ENCODE assay signal across 19 cellular contexts in the genomic region with DNA sequence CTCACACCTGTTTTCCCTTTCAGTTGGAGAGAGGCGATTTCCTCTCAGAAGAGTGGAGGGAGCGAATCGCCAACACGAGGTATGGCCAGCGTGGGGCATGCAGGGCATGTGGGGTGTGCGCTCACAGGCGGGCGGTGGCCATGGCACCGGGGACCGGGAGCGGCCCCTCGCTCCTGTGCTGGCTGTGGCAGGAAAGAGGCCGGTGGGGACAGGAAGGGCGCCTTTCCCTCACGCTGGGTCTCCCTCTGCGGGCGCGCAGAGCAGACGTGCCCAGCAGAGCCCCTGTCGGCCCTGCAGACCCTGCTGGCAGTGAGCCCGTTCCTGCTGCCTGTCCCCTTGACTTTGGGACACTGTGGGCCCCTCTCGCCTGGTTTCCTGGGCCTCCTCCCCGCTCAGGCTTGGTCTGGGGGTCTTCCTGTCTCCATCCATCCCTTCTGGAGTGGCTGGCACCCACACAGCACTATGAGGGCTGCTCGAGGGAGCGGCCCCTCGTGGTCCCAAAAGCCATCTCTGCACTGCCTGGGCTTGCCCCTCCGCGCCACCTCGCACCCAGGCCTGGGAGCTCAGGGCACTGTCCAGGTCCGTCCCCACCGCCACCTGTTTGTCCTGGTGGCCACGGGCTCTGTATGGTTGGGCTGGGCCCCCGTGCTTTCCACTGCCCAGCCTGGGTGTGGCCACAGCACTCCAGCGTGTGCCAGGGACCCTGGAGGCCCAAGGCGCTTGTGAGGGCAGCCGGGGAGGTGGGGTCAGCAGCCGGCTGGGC. TPM values are rescaled to one million over a fixed set of nuclear protein-coding genes. Genes with fewer than 3 reads are reported as not detected.
DNase-seq lines count a peak whose midpoint lies in the region; ATAC-seq, FAIRE-seq and TF ChIP-seq lines count a peak whose summit lies in the region.
"Had no signal": no experiment of that assay in that cellular context is flagged by ENCODE, and none has a peak within 500 bp of the region (broad histone marks: within the 10 kb centered on the region; RNA-seq: fewer than 3 reads in every experiment).

No MANE protein-coding gene starts in this region.

- no peak overlapping the region for H3K27ac Mint-ChIP-seq in activated T-cell treated with anti-CD3 and anti-CD28 coated beads, Interleukin-2, amount 50 U/mL, for 24 hours
- H3K27ac Mint-ChIP-seq: HFFc6 had no signal

- H4K20me1 ChIP-seq in K562 (replicated peaks; ENCODE audit: control insufficient read depth, insufficient read depth, low read length): peaks cover 14% of the 10 kb centered on the region

- 96% methylated on average over 27 of the region's 37 CpGs for WGBS in K562 (ENCODE audit: insufficient coverage, low coverage, missing lambda C conversion rate)
- WGBS in mesodermal cell (ENCODE audit: insufficient coverage in 2 of 2), 2 experiments: 98 to 99% methylated on average over 35 to 37 of the region's 37 CpGs

- H3K9me3 ChIP-seq in cardiac muscle cell (ENCODE audit: low read depth): no peaks in the 10 kb centered on the region
- no peaks in the 10 kb centered on the region for H3K9me3 ChIP-seq in K562 (replicated peaks; ENCODE audit: control insufficient read depth, insufficient read depth, low read depth, low read length)
- peaks cover 8% of the 10 kb centered on the region for H3K9me3 ChIP-seq in mesodermal cell (ENCODE audit: control insufficient read depth, low read length)
- H3K9me3 ChIP-seq: BLaER1 treated with 17β-estradiol and CSF1 and Interleukin-3, amounts not matched to agents 10 nM and 100 nM; HAP-1 had no signal

- POLR2A ChIA-PET in K562 (lab: Yijun Ruan, JAX): interaction anchor here (0.6 to 1.2 kb wide), 2 partner anchors 116 to 395 kb away, joined by 3 read pairs; no protein-coding TSS in a partner anchor

- ATAC-seq in K562 (no peak), HG03469 (IDR thresholded peaks at IDR 0.05; ENCODE audit: unreplicated experiment) (no peak)

- no peak for TF ChIP-seq POLR2A in K562 (conservative IDR thresholded peaks at IDR 0.05)

- H3K27me3 Mint-ChIP-seq in activated T-cell treated with anti-CD3 and anti-CD28 coated beads, Interleukin-2, amount 50 U/mL, for 24 hours: no peaks in the 10 kb centered on the region
- H3K27me3 Mint-ChIP-seq: CD4-positive, CD25-positive, alpha-beta regulatory T cell had no signal

- no peak for DNase-seq in cardiac muscle cell (ENCODE audit: low read depth in 1 of 2, low spot score in 1 of 2)
- no peak for DNase-seq in cardiac septum (ENCODE audit: low spot score)
- no peak for DNase-seq in K562 (ENCODE audit: extremely low read depth in 1 of 4, low spot score in 3 of 4)
- DNase-seq in NCI-H1436 (lab: John Stamatoyannopoulos, UW): no peak
- DNase-seq in activated T-cell treated with anti-CD3 and anti-CD28 coated beads, Interleukin-2, amount 50 U/mL, for 24 hours: no peak
- DNase-seq: AML-193; Calu3; CD4-positive, CD25-positive, alpha-beta regulatory T cell; DMS 273 treated with DMSO at 0.1 percent for 48 hours; GM23248; HFFc6; IMR-90; KG1 had no signal

- no peak overlapping the region for H3K4me3 ChIP-seq in cardiac muscle cell
- H3K4me3 ChIP-seq in K562: no peak overlapping the region
- H3K4me3 ChIP-seq in mesodermal cell (ENCODE audit: extremely low read depth, insufficient read depth, low read length, poor library complexity, severe bottlenecking): no peak overlapping the region
- H3K4me3 ChIP-seq: BLaER1 treated with 17β-estradiol and CSF1 and Interleukin-3, amounts not matched to agents 10 nM and 100 nM; GM23248; HAP-1 had no signal

- H3K36me3 ChIP-seq in cardiac muscle cell (peaks cover 3% of the 10 kb centered on the region), K562 (ENCODE audit: control insufficient read depth, insufficient read depth, low read length) (peaks cover 85% of the 10 kb centered on the region; the same call in 2 of the 3 replicates), mesodermal cell (ENCODE audit: control insufficient read depth, insufficient read depth, low read length) (peaks cover 73% of the 10 kb centered on the region)

- H3K4me1 ChIP-seq in cardiac muscle cell (ENCODE audit: low read depth): peaks cover 6% of the 10 kb centered on the region
- H3K4me1 ChIP-seq in K562 (replicated peaks in 1 of 2; ENCODE audit: control insufficient read depth in 2 of 2, insufficient read depth in 2 of 2, low read length in 2 of 2): peaks cover 0 to 60% of the 10 kb centered on the region in 2 experiments; a peak in 3 of 5 replicates
- no peaks in the 10 kb centered on the region for H3K4me1 ChIP-seq in mesodermal cell (ENCODE audit: control insufficient read depth, insufficient read depth, low read length, poor library complexity, severe bottlenecking)
- H3K4me1 ChIP-seq: HAP-1 had no signal

- no peak for TF ChIP-seq CTCF in cardiac muscle cell (IDR thresholded peaks at IDR 0.05; ENCODE audit: low read depth, low read length)
- TF ChIP-seq CTCF in K562 (IDR thresholded peaks at IDR 0.05 in 2 of 3, conservative IDR thresholded peaks at IDR 0.05 in 1 of 3; ENCODE audit: insufficient read depth in 2 of 3, low read depth in 1 of 3, low read length in 3 of 3): no peak

- H3K27me3 ChIP-seq in cardiac muscle cell: no peaks in the 10 kb centered on the region
- H3K27me3 ChIP-seq in K562 (ENCODE audit: control insufficient read depth in 2 of 2, insufficient read depth in 2 of 2, low read length in 2 of 2): no peaks in the 10 kb centered on the region
- H3K27me3 ChIP-seq: BLaER1 treated with 17β-estradiol and CSF1 and Interleukin-3, amounts not matched to agents 10 nM and 100 nM had no signal

- H3K27ac ChIP-seq in cardiac muscle cell (peak overlapping the region; percentile 38), K562 (ENCODE audit: extremely low read depth, low read depth, low read length) (no peak overlapping the region), mesodermal cell (ENCODE audit: low read depth, low read length, severe bottlenecking) (peak overlapping the region; percentile 89)
- H3K27ac ChIP-seq: 22Rv1, GM23248 had no signal

- H3K4me1 Mint-ChIP-seq in activated T-cell treated with anti-CD3 and anti-CD28 coated beads, Interleukin-2, amount 50 U/mL, for 24 hours (ENCODE audit: low read depth): peaks cover 3% of the 10 kb centered on the region

- H3K4me2 ChIP-seq in K562 (ENCODE audit: insufficient read depth, low read length): no peak overlapping the region

- FAIRE-seq in K562 (lab: Jason Lieb, UNC): no peak
- FAIRE-seq: GM18507 had no signal

- H3K9ac ChIP-seq in K562 (ENCODE audit: insufficient read depth in 1 of 2, low read depth in 2 of 2, low read length in 2 of 2): no peak overlapping the region
- H3K9ac ChIP-seq: GM23248 had no signal

- no peak for TF ChIP-seq RAD21 in K562 (CRISPR knock-in tag; conservative IDR thresholded peaks at IDR 0.05 in 1 of 2, IDR thresholded peaks at IDR 0.05 in 1 of 2)

- in situ Hi-C loops in K562 (cut with MboI): no loop called here

- peaks cover 23% of the 10 kb centered on the region for H3K79me2 ChIP-seq in K562 (ENCODE audit: control insufficient read depth, insufficient read depth, low read length)

- CTCF ChIA-PET in K562 (lab: Yijun Ruan, JAX; ENCODE audit: low intra/inter-chr PET ratio): no interaction called here

- H2AFZ ChIP-seq in K562 (ENCODE audit: low read depth, low read length): no peak overlapping the region
- H2AFZ ChIP-seq: GM23248 had no signal

- BruUV-seq in K562 (replicated peaks; lab: Mats Ljungman, UMichigan): no TSS peak

- H3K9me1 ChIP-seq in K562 (ENCODE audit: control insufficient read depth, insufficient read depth, low read length): peaks cover 3% of the 10 kb centered on the region

- TF ChIP-seq EP300 in K562 (IDR thresholded peaks at IDR 0.05; ENCODE audit: low read length): no peak

- intact Hi-C loops in cardiac septum (cut with DNase I): no loop called here
- intact Hi-C loops in K562 (cut with micrococcal nuclease): no loop called here

- H3K4me3 Mint-ChIP-seq in activated T-cell treated with anti-CD3 and anti-CD28 coated beads, Interleukin-2, amount 50 U/mL, for 24 hours: no peak overlapping the region
- H3K4me3 Mint-ChIP-seq: CD4-positive, CD25-positive, alpha-beta regulatory T cell; HFFc6 had no signal

- no peaks in the 10 kb centered on the region for H3K9me3 Mint-ChIP-seq in activated T-cell treated with anti-CD3 and anti-CD28 coated beads, Interleukin-2, amount 50 U/mL, for 24 hours
- H3K9me3 Mint-ChIP-seq: CD4-positive, CD25-positive, alpha-beta regulatory T cell; HFFc6 had no signal

- H3K36me3 Mint-ChIP-seq in activated T-cell treated with anti-CD3 and anti-CD28 coated beads, Interleukin-2, amount 50 U/mL, for 24 hours (ENCODE audit: low read depth): peaks cover 74% of the 10 kb centered on the region

RNA-seq across cellular contexts. Expression of a gene that starts 36.1 kb away (rescaled TPM):
- total RNA-seq in cardiac muscle cell (255 and 361 TPM in 2 replicates), cardiac septum (51.2 TPM), K562 (2014; rRNA removed) (176 and 229 TPM in 2 replicates), K562 (2014; rRNA removed; fragmentation: Illumina TruSeq; extraction: Trizol) (55.6 and 55.7 TPM in 2 replicates), K562 (2015; rRNA removed; fragmentation: Illumina TruSeq; extraction: Trizol) (63.9 and 65.6 TPM in 2 replicates), K562 (2021) (127 and 140 TPM in 2 replicates)
- polyA plus RNA-seq in cardiac muscle cell (297 and 342 TPM in 2 replicates), K562 (2011; rRNA removed) (65.9 and 80.2 TPM in 2 replicates), K562 (2014; fragmentation: Illumina TruSeq; extraction: Trizol) (45.9 and 72.0 TPM in 2 replicates), K562 (2014; fragmentation: Nextera tagmentation; extraction: Ambion mirVana) (1 to 10 TPM; 1.5 to 6.8 TPM), K562 (2014; rRNA removed) (188 and 193 TPM in 2 replicates)
- 32.2 and 114 TPM in 2 replicates for total RNA-seq in K562 (2011; cell fraction: chromatin; rRNA removed; ENCODE audit: low replicate concordance)
- 171 and 174 TPM in 2 replicates for total RNA-seq in K562 (2011; cell fraction: nucleolus; rRNA removed)
- 85.7 and 89.1 TPM in 2 replicates for total RNA-seq in K562 (2011; cell fraction: nucleoplasm; rRNA removed)
- polyA plus RNA-seq in K562 (2011; cell fraction: cytosol; rRNA removed): 131 and 202 TPM in 2 replicates
- 161 and 204 TPM in 2 replicates for polyA plus RNA-seq in K562 (2011; cell fraction: nucleus; rRNA removed)
- 127 and 153 TPM in 2 replicates for polyA plus RNA-seq in K562 (2012)
- polyA minus RNA-seq in K562 (2011; rRNA and poly(A)+ RNA removed): 12.0 and 14.7 TPM in 2 replicates
- 24.0 and 24.1 TPM in 2 replicates for polyA minus RNA-seq in K562 (2011; cell fraction: cytosol; rRNA and poly(A)+ RNA removed)
- polyA minus RNA-seq in K562 (2011; cell fraction: nucleus; rRNA and poly(A)+ RNA removed): 31.9 and 32.4 TPM in 2 replicates
- 74.4 TPM for polyA plus RNA-seq in mesodermal cell (2013, experiment 1 of 2)
- 68.4 TPM for polyA plus RNA-seq in mesodermal cell (2013, experiment 2 of 2)

RNA-seq across cellular contexts. Expression of a gene that starts 36.3 kb away (rescaled TPM):
- 25.3 and 53.8 TPM in 2 replicates for total RNA-seq in cardiac muscle cell
- 15.6 and 19.1 TPM in 2 replicates for polyA plus RNA-seq in cardiac muscle cell
- 15.2 TPM for total RNA-seq in cardiac septum
- total RNA-seq in K562 (2011; cell fraction: chromatin; rRNA removed; ENCODE audit: low replicate concordance): 129 and 244 TPM in 2 replicates
- 98.9 and 104 TPM in 2 replicates for total RNA-seq in K562 (2011; cell fraction: nucleolus; rRNA removed)
- 68.3 and 74.5 TPM in 2 replicates for total RNA-seq in K562 (2011; cell fraction: nucleoplasm; rRNA removed)
- 12.7 and 18.7 TPM in 2 replicates for total RNA-seq in K562 (2014; rRNA removed)
- 10.0 and 10.5 TPM in 2 replicates for total RNA-seq in K562 (2014; rRNA removed; fragmentation: Illumina TruSeq; extraction: Trizol)
- 7.0 and 8.4 TPM in 2 replicates for total RNA-seq in K562 (2015; rRNA removed; fragmentation: Illumina TruSeq; extraction: Trizol)
- total RNA-seq in K562 (2021): 66.2 and 66.5 TPM in 2 replicates
- 5.7 and 8.6 TPM in 2 replicates for polyA plus RNA-seq in K562 (2011; rRNA removed)
- polyA plus RNA-seq in K562 (2011; cell fraction: cytosol; rRNA removed): 4.8 and 11.5 TPM in 2 replicates
- polyA plus RNA-seq in K562 (2011; cell fraction: nucleus; rRNA removed): 35.2 and 71.1 TPM in 2 replicates
- polyA plus RNA-seq in K562 (2012): 25.0 and 27.8 TPM in 2 replicates
- 15.1 and 16.2 TPM in 2 replicates for polyA plus RNA-seq in K562 (2014; fragmentation: Illumina TruSeq; extraction: Trizol)
- polyA plus RNA-seq in K562 (2014; fragmentation: Nextera tagmentation; extraction: Ambion mirVana): under 1 TPM; 0.32 to 0.51 TPM
- 21.2 and 24.8 TPM in 2 replicates for polyA plus RNA-seq in K562 (2014; rRNA removed)
- 14.5 and 24.1 TPM in 2 replicates for polyA minus RNA-seq in K562 (2011; rRNA and poly(A)+ RNA removed)
- 23.7 and 36.0 TPM in 2 replicates for polyA minus RNA-seq in K562 (2011; cell fraction: cytosol; rRNA and poly(A)+ RNA removed)
- polyA minus RNA-seq in K562 (2011; cell fraction: nucleus; rRNA and poly(A)+ RNA removed): 17.9 and 27.9 TPM in 2 replicates
- polyA plus RNA-seq in mesodermal cell (2013, experiment 1 of 2): 29.1 TPM
- polyA plus RNA-seq in mesodermal cell (2013, experiment 2 of 2): 23.9 TPM

RNA-seq across cellular contexts. Expression of a gene that starts 36.6 kb away (rescaled TPM):
- total RNA-seq in cardiac muscle cell (60.6 and 66.9 TPM in 2 replicates), cardiac septum (34.1 TPM), K562 (2014; rRNA removed) (50.3 and 111 TPM in 2 replicates), K562 (2014; rRNA removed; fragmentation: Illumina TruSeq; extraction: Trizol) (4.5 and 5.8 TPM in 2 replicates), K562 (2015; rRNA removed; fragmentation: Illumina TruSeq; extraction: Trizol) (22.8 and 30.6 TPM in 2 replicates), K562 (2021) (181 and 194 TPM in 2 replicates)
- polyA plus RNA-seq in cardiac muscle cell (110 and 111 TPM in 2 replicates), K562 (2011; rRNA removed) (7.9 and 21.0 TPM in 2 replicates), K562 (2014; fragmentation: Illumina TruSeq; extraction: Trizol) (44.6 and 119 TPM in 2 replicates), K562 (2014; fragmentation: Nextera tagmentation; extraction: Ambion mirVana) (under 1 TPM; 0.17 to 0.35 TPM), K562 (2014; rRNA removed) (45.9 and 46.7 TPM in 2 replicates)
- 112 and 366 TPM in 2 replicates for total RNA-seq in K562 (2011; cell fraction: chromatin; rRNA removed; ENCODE audit: low replicate concordance)
- total RNA-seq in K562 (2011; cell fraction: nucleolus; rRNA removed): 303 and 373 TPM in 2 replicates
- total RNA-seq in K562 (2011; cell fraction: nucleoplasm; rRNA removed): 182 TPM in 2 replicates
- 11.3 and 12.6 TPM in 2 replicates for polyA plus RNA-seq in K562 (2011; cell fraction: cytosol; rRNA removed)
- 164 and 237 TPM in 2 replicates for polyA plus RNA-seq in K562 (2011; cell fraction: nucleus; rRNA removed)
- polyA plus RNA-seq in K562 (2012): 142 and 173 TPM in 2 replicates
- 8.5 and 10.2 TPM in 2 replicates for polyA minus RNA-seq in K562 (2011; rRNA and poly(A)+ RNA removed)
- 49.6 and 76.1 TPM in 2 replicates for polyA minus RNA-seq in K562 (2011; cell fraction: cytosol; rRNA and poly(A)+ RNA removed)
- 127 and 137 TPM in 2 replicates for polyA minus RNA-seq in K562 (2011; cell fraction: nucleus; rRNA and poly(A)+ RNA removed)
- 115 TPM for polyA plus RNA-seq in mesodermal cell (2013, experiment 1 of 2)
- 92.3 TPM for polyA plus RNA-seq in mesodermal cell (2013, experiment 2 of 2)

RNA-seq across cellular contexts. Expression of a gene that starts 48.7 kb away (rescaled TPM):
- total RNA-seq in cardiac muscle cell: 118 and 125 TPM in 2 replicates
- 112 and 115 TPM in 2 replicates for polyA plus RNA-seq in cardiac muscle cell
- total RNA-seq in cardiac septum: 89.0 TPM
- total RNA-seq in K562 (2011; cell fraction: chromatin; rRNA removed; ENCODE audit: low replicate concordance): 129 and 304 TPM in 2 replicates
- 133 and 146 TPM in 2 replicates for total RNA-seq in K562 (2011; cell fraction: nucleolus; rRNA removed)
- total RNA-seq in K562 (2011; cell fraction: nucleoplasm; rRNA removed): 118 and 124 TPM in 2 replicates
- total RNA-seq in K562 (2014; rRNA removed): 52.0 and 68.7 TPM in 2 replicates
- 23.3 and 28.0 TPM in 2 replicates for total RNA-seq in K562 (2014; rRNA removed; fragmentation: Illumina TruSeq; extraction: Trizol)
- total RNA-seq in K562 (2015; rRNA removed; fragmentation: Illumina TruSeq; extraction: Trizol): 35.9 and 36.9 TPM in 2 replicates
- total RNA-seq in K562 (2021): 72.3 and 86.1 TPM in 2 replicates
- 34.9 and 55.0 TPM in 2 replicates for polyA plus RNA-seq in K562 (2011; rRNA removed)
- polyA plus RNA-seq in K562 (2011; cell fraction: cytosol; rRNA removed): 49.2 and 58.1 TPM in 2 replicates
- polyA plus RNA-seq in K562 (2011; cell fraction: nucleus; rRNA removed): 226 and 232 TPM in 2 replicates
- polyA plus RNA-seq in K562 (2012): 95.5 and 117 TPM in 2 replicates
- polyA plus RNA-seq in K562 (2014; fragmentation: Illumina TruSeq; extraction: Trizol): 82.1 and 90.4 TPM in 2 replicates
- polyA plus RNA-seq in K562 (2014; fragmentation: Nextera tagmentation; extraction: Ambion mirVana): 1 to 10 TPM; 1.2 to 1.6 TPM
- 47.5 and 48.7 TPM in 2 replicates for polyA plus RNA-seq in K562 (2014; rRNA removed)
- 42.6 and 42.8 TPM in 2 replicates for polyA minus RNA-seq in K562 (2011; rRNA and poly(A)+ RNA removed)
- 69.3 and 76.0 TPM in 2 replicates for polyA minus RNA-seq in K562 (2011; cell fraction: cytosol; rRNA and poly(A)+ RNA removed)
- polyA minus RNA-seq in K562 (2011; cell fraction: nucleus; rRNA and poly(A)+ RNA removed): 40.8 and 59.9 TPM in 2 replicates
- polyA plus RNA-seq in mesodermal cell (2013, experiment 1 of 2): 113 TPM
- 104 TPM for polyA plus RNA-seq in mesodermal cell (2013, experiment 2 of 2)

RNA-seq across cellular contexts. Expression of a gene that starts 49.1 kb away (rescaled TPM):
- 24.1 and 45.6 TPM in 2 replicates for total RNA-seq in cardiac muscle cell
- 23.2 and 71.4 TPM in 2 replicates for polyA plus RNA-seq in cardiac muscle cell
- 1.5 TPM for total RNA-seq in cardiac septum
- total RNA-seq in K562 (2011; cell fraction: chromatin; rRNA removed; ENCODE audit: low replicate concordance): 14.5 and 62.7 TPM in 2 replicates
- 48.8 and 60.2 TPM in 2 replicates for total RNA-seq in K562 (2011; cell fraction: nucleolus; rRNA removed)
- total RNA-seq in K562 (2011; cell fraction: nucleoplasm; rRNA removed): 25.7 and 35.6 TPM in 2 replicates
- total RNA-seq in K562 (2014; rRNA removed): 9.4 and 10.7 TPM in 2 replicates
- 0.13 and 0.29 TPM in 2 replicates for total RNA-seq in K562 (2014; rRNA removed; fragmentation: Illumina TruSeq; extraction: Trizol)
- 2.6 and 3.5 TPM in 2 replicates for total RNA-seq in K562 (2015; rRNA removed; fragmentation: Illumina TruSeq; extraction: Trizol)
- 22.2 and 27.4 TPM in 2 replicates for total RNA-seq in K562 (2021)
- 1.7 and 3.6 TPM in 2 replicates for polyA plus RNA-seq in K562 (2011; rRNA removed)
- 2.2 and 9.1 TPM in 2 replicates for polyA plus RNA-seq in K562 (2011; cell fraction: cytosol; rRNA removed)
- polyA plus RNA-seq in K562 (2011; cell fraction: nucleus; rRNA removed): 52.0 and 130 TPM in 2 replicates
- 14.9 and 33.7 TPM in 2 replicates for polyA plus RNA-seq in K562 (2012)
- 1.5 and 4.0 TPM in 2 replicates for polyA plus RNA-seq in K562 (2014; fragmentation: Illumina TruSeq; extraction: Trizol)
- not detected for polyA plus RNA-seq in K562 (2014; fragmentation: Nextera tagmentation; extraction: Ambion mirVana)
- 19.2 and 23.6 TPM in 2 replicates for polyA plus RNA-seq in K562 (2014; rRNA removed)
- polyA minus RNA-seq in K562 (2011; rRNA and poly(A)+ RNA removed): 0.09 and 0.18 TPM in 2 replicates
- polyA minus RNA-seq in K562 (2011; cell fraction: cytosol; rRNA and poly(A)+ RNA removed): 2.0 and 3.7 TPM in 2 replicates
- polyA minus RNA-seq in K562 (2011; cell fraction: nucleus; rRNA and poly(A)+ RNA removed): 5.4 and 8.2 TPM in 2 replicates
- polyA plus RNA-seq in mesodermal cell (2013, experiment 1 of 2): 3.2 TPM
- 1.8 TPM for polyA plus RNA-seq in mesodermal cell (2013, experiment 2 of 2)
- total RNA-seq: GM23248, IMR-90 had no signal
- polyA plus RNA-seq: CD4-positive, CD25-positive, alpha-beta regulatory T cell; GM23248 had no signal
